25 cellular contexts compared by ENCODE assay signal in the genomic region with DNA sequence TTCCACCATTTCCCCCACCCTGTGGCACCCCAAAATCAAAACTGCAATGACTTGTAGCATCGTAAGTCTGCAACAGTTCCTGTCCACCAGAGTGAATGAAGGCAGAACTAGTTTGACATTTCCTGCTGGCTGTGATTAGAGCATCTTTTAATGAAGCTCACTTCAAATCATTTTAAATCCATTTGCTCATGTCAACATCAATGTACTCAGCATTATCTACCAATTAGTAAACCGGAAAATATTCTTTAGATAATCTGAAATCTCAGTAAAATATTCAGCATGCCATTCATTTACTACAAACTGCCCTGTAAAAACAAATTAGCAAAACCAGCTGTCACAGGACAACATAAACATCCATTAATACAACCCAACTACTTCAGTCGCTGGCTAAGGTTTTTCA. TPM values are rescaled to one million over a fixed set of nuclear protein-coding genes. Genes with fewer than 3 reads are reported as not detected.
DNase-seq lines count a peak whose midpoint lies in the region; ATAC-seq, FAIRE-seq and TF ChIP-seq lines count a peak whose summit lies in the region.
"Had no signal": no experiment of that assay in that cellular context is flagged by ENCODE, and none has a peak within 500 bp of the region (broad histone marks: within the 10 kb centered on the region; RNA-seq: fewer than 3 reads in every experiment).

No MANE protein-coding gene starts in this region.

- H3K27me3 ChIP-seq in SK-N-SH (ENCODE audit: insufficient read depth): no peaks in the 10 kb centered on the region
- H3K27me3 ChIP-seq in dorsolateral prefrontal cortex: no peaks in the 10 kb centered on the region
- no peaks in the 10 kb centered on the region for H3K27me3 ChIP-seq in GM23248 (replicated peaks; ENCODE audit: insufficient read depth)
- H3K27me3 ChIP-seq: BE2C, BLaER1 had no signal

- H3F3A ChIP-seq in SK-N-SH (replicated peaks; ENCODE audit: insufficient read depth) (no peaks in the 10 kb centered on the region), GM23248 (ENCODE audit: insufficient read depth) (no peaks in the 10 kb centered on the region)

- TF ChIP-seq EP300 in SK-N-SH (IDR thresholded peaks at IDR 0.05; ENCODE audit: borderline replicate concordance in 1 of 2, low read depth in 1 of 2, low read length in 1 of 2): peak in 1 of 2 experiments; percentile 52; a peak in 1 of 4 replicates

- H2AFZ ChIP-seq in SK-N-SH (ENCODE audit: low read depth): no peak overlapping the region
- H2AFZ ChIP-seq in GM23248: no peak overlapping the region

- H3K4me3 ChIP-seq in SK-N-SH (ENCODE audit: low read depth in 2 of 2, low read length in 1 of 2): no peak overlapping the region
- no peak overlapping the region for H3K4me3 ChIP-seq in dorsolateral prefrontal cortex
- H3K4me3 ChIP-seq in GM23248: no peak overlapping the region
- H3K4me3 ChIP-seq: BLaER1, GM12878 had no signal

- H3K9me3 ChIP-seq in SK-N-SH (no peaks in the 10 kb centered on the region), GM23248 (ENCODE audit: low read depth) (no peaks in the 10 kb centered on the region)
- H3K9me3 ChIP-seq: BE2C, BLaER1 had no signal

- FAIRE-seq in islet of Langerhans (lab: Jason Lieb, UNC): peak; percentile 38
- FAIRE-seq: A204.1, GM12878, GM12892, GM18507 had no signal

- H3K4me3 Mint-ChIP-seq in stimulated activated effector memory CD8-positive, alpha-beta T cell treated with anti-CD3 and anti-CD28 coated beads, Interleukin-12 subunit alpha, Interleukin-12 subunit beta, amount 100 ng/mL, for 72 hours: no peak overlapping the region
- H3K4me3 Mint-ChIP-seq: CD14-positive monocyte; CD4-positive, alpha-beta memory T cell; CD4-positive, CD25-positive, alpha-beta regulatory T cell; CD8-positive, alpha-beta memory T cell had no signal

- H3K4me2 ChIP-seq in SK-N-SH (no peak overlapping the region), GM23248 (ENCODE audit: unreplicated experiment) (no peak overlapping the region)
- H3K4me2 ChIP-seq: BLaER1 had no signal

- H3K4me1 ChIP-seq in SK-N-SH (ENCODE audit: control insufficient read depth in 1 of 2, insufficient read depth in 2 of 2, low read depth in 1 of 2, low read length in 1 of 2) (peaks cover 0 to 23% of the 10 kb centered on the region in 2 experiments; a peak in 2 of 4 replicates), GM23248 (ENCODE audit: insufficient read depth) (no peaks in the 10 kb centered on the region)
- H3K4me1 ChIP-seq: BLaER1 had no signal

- POLR2A ChIA-PET in SK-N-SH (lab: Yijun Ruan, JAX): no interaction called here

- in situ Hi-C loops in GM23248 (cut with MboI): no loop called here

- TF ChIP-seq CTCF in SK-N-SH (IDR thresholded peaks at IDR 0.05) (no peak), dorsolateral prefrontal cortex (IDR thresholded peaks at IDR 0.05 in 54 of 56, conservative IDR thresholded peaks at IDR 0.05 in 2 of 56; ENCODE audit: low read depth in 1 of 56, partially characterized antibody in 56 of 56) (no peak)

- CTCF ChIA-PET in SK-N-SH (lab: Yijun Ruan, JAX): no interaction called here

- no peak for ATAC-seq in stimulated activated effector memory CD8-positive, alpha-beta T cell treated with anti-CD3 and anti-CD28 coated beads, Interleukin-12 subunit alpha, Interleukin-12 subunit beta, amount 100 ng/mL, for 72 hours
- ATAC-seq: GM12878 had no signal

- no peak overlapping the region for H3K27ac Mint-ChIP-seq in stimulated activated effector memory CD8-positive, alpha-beta T cell treated with anti-CD3 and anti-CD28 coated beads, Interleukin-12 subunit alpha, Interleukin-12 subunit beta, amount 100 ng/mL, for 72 hours
- H3K27ac Mint-ChIP-seq: CD14-positive monocyte; CD4-positive, alpha-beta memory T cell; CD4-positive, CD25-positive, alpha-beta regulatory T cell; CD8-positive, alpha-beta memory T cell had no signal

- H3K27ac ChIP-seq in SK-N-SH (ENCODE audit: low read depth in 2 of 2, low read length in 1 of 2): no peak overlapping the region
- H3K27ac ChIP-seq in dorsolateral prefrontal cortex: no peak overlapping the region
- no peak overlapping the region for H3K27ac ChIP-seq in GM23248
- H3K27ac ChIP-seq: BLaER1 had no signal

- no peaks in the 10 kb centered on the region for H3K9me2 ChIP-seq in SK-N-SH
- no peaks in the 10 kb centered on the region for H3K9me2 ChIP-seq in GM23248 (ENCODE audit: insufficient read depth)

- DNase-seq in EH (ENCODE audit: low read depth) (peak; percentile 9), SK-N-SH (no peak), dorsolateral prefrontal cortex (no peak), GM23248 (no peak)
- no peak for DNase-seq in stimulated activated effector memory CD8-positive, alpha-beta T cell treated with anti-CD3 and anti-CD28 coated beads, Interleukin-12 subunit alpha, Interleukin-12 subunit beta, amount 100 ng/mL, for 72 hours (ENCODE audit: low spot score in 2 of 2)
- DNase-seq in activated effector memory CD4-positive, alpha-beta T cell treated with Interleukin-2 at 50 U/mL for 16 hours: no peak
- DNase-seq: 8988T; ACHN; BE2C; C1 segment of cervical spinal cord; CD4-positive, alpha-beta memory T cell; CD4-positive, CD25-positive, alpha-beta regulatory T cell; CD8-positive, alpha-beta memory T cell; COR-L47; DMS79 treated with DMSO at 0.1 percent for 48 hours; EL; GDM1 had no signal

- no peak for TF ChIP-seq RAD21 in SK-N-SH (IDR thresholded peaks at IDR 0.05; ENCODE audit: low read length)

- H3K79me2 ChIP-seq in SK-N-SH (ENCODE audit: insufficient read depth) (no peaks in the 10 kb centered on the region), GM23248 (ENCODE audit: insufficient read depth) (no peaks in the 10 kb centered on the region)

- no peaks in the 10 kb centered on the region for H4K20me1 ChIP-seq in SK-N-SH (ENCODE audit: insufficient read depth)
- no peaks in the 10 kb centered on the region for H4K20me1 ChIP-seq in GM23248 (ENCODE audit: insufficient read depth)
- H4K20me1 ChIP-seq: BLaER1 had no signal

- no peaks in the 10 kb centered on the region for H3K4me1 Mint-ChIP-seq in stimulated activated effector memory CD8-positive, alpha-beta T cell treated with anti-CD3 and anti-CD28 coated beads, Interleukin-12 subunit alpha, Interleukin-12 subunit beta, amount 100 ng/mL, for 72 hours
- H3K4me1 Mint-ChIP-seq: CD4-positive, alpha-beta memory T cell; CD4-positive, CD25-positive, alpha-beta regulatory T cell; CD8-positive, alpha-beta memory T cell had no signal

- no peaks in the 10 kb centered on the region for H3K9me3 Mint-ChIP-seq in stimulated activated effector memory CD8-positive, alpha-beta T cell treated with anti-CD3 and anti-CD28 coated beads, Interleukin-12 subunit alpha, Interleukin-12 subunit beta, amount 100 ng/mL, for 72 hours
- H3K9me3 Mint-ChIP-seq: CD8-positive, alpha-beta memory T cell had no signal

- H3K9ac ChIP-seq in SK-N-SH (no peak overlapping the region), GM23248 (no peak overlapping the region)
- H3K9ac ChIP-seq: BLaER1 had no signal

- intact Hi-C loops in dorsolateral prefrontal cortex (cut with DNase I): no loop called here

- H3K36me3 ChIP-seq in SK-N-SH (replicated peaks in 1 of 2; ENCODE audit: control insufficient read depth in 1 of 2, insufficient read depth in 2 of 2, low read length in 1 of 2): no peaks in the 10 kb centered on the region
- no peaks in the 10 kb centered on the region for H3K36me3 ChIP-seq in GM23248 (ENCODE audit: low read depth)
- H3K36me3 ChIP-seq: BLaER1 had no signal

- no peaks in the 10 kb centered on the region for H3K36me3 Mint-ChIP-seq in stimulated activated effector memory CD8-positive, alpha-beta T cell treated with anti-CD3 and anti-CD28 coated beads, Interleukin-12 subunit alpha, Interleukin-12 subunit beta, amount 100 ng/mL, for 72 hours
- H3K36me3 Mint-ChIP-seq: CD14-positive monocyte; CD4-positive, alpha-beta memory T cell; CD4-positive, CD25-positive, alpha-beta regulatory T cell; CD8-positive, alpha-beta memory T cell had no signal

- 51% methylated on average over 3 of the region's 3 CpGs for WGBS in SK-N-SH (ENCODE audit: low lambda C conversion rate)
- 18 to 22% methylated on average over 3 of the region's 3 CpGs for WGBS in GM23248 (ENCODE audit: low coverage in 1 of 2, low lambda C conversion rate in 2 of 2, missing lambda C conversion rate in 2 of 2), 2 experiments

TF ChIP-seq in SK-N-SH, 30 proteins besides CTCF, POLR2A, EP300 and RAD21:
- TF ChIP-seq RCOR1 (IDR thresholded peaks at IDR 0.05; ENCODE audit: low read length): no peak
- TF ChIP-seq GATA2 (CRISPR knock-in tag; IDR thresholded peaks at IDR 0.05): peak; percentile 19; the same call in 1 of the 2 replicates

RNA-seq across cellular contexts. Expression of a gene that starts 38.1 kb away (rescaled TPM):
- polyA plus RNA-seq in SK-N-SH (2012; rRNA removed) (7.9 and 11.4 TPM in 2 replicates), GM23248 (2016; fragmentation: Nextera tagmentation; extraction: Ambion mirVana) (0.83 and 1.2 TPM in 2 replicates)
- polyA plus RNA-seq in SK-N-SH (2012; cell fraction: cytosol; rRNA removed): 9.5 and 13.8 TPM in 2 replicates
- 8.4 and 11.9 TPM in 2 replicates for polyA plus RNA-seq in SK-N-SH (2012; cell fraction: nucleus; rRNA removed)
- total RNA-seq in dorsolateral prefrontal cortex: 100 to 1,000 TPM; 119 to 227 (median 154) TPM
- 0.38 and 1.4 TPM in 2 replicates for total RNA-seq in GM23248 (2014; rRNA removed; shearing (Covaris generic))
- total RNA-seq: G401 had no signal
- polyA plus RNA-seq: CD14-positive monocyte had no signal

Comparison
In these comparisons a context has a peak if more than half of its experiments do, and no peak if none do; other contexts are left out.
1. RNA of a gene that starts 38.1 kb away (total RNA-seq): 119 to 227 TPM in dorsolateral prefrontal cortex; 0.38 to 1.4 TPM in GM23248; every median in the first group is over 10 times any median in the second.